Comparison of ENCODE assay signal across 1 cellular context in genomic region chr17:27530791-27531391, GRCh38.
TF ChIP-seq lines count a peak whose summit lies in the region.

No MANE protein-coding gene starts in this region.

TF ChIP-seq in WTC11, 78 proteins besides CTCF, POLR2A, EP300 and RAD21 (continued from another document):
- TF ChIP-seq STAT6 (CRISPR knock-in tag; conservative IDR thresholded peaks at IDR 0.05; ENCODE audit: low read depth), result no peak
- no peak for TF ChIP-seq OVOL2 (CRISPR knock-in tag; IDR thresholded peaks at IDR 0.05; ENCODE audit: borderline replicate concordance)
- no peak for TF ChIP-seq AR (CRISPR knock-in tag; IDR thresholded peaks at IDR 0.05)
- no peak for TF ChIP-seq SMAD3 (CRISPR knock-in tag; IDR thresholded peaks at IDR 0.05; ENCODE audit: borderline replicate concordance)
- no peak for TF ChIP-seq ATF1 (CRISPR knock-in tag; IDR thresholded peaks at IDR 0.05)
- no peak for TF ChIP-seq ZNF425 (CRISPR knock-in tag; conservative IDR thresholded peaks at IDR 0.05)
- TF ChIP-seq NFATC4 (CRISPR knock-in tag; IDR thresholded peaks at IDR 0.05), result no peak
- TF ChIP-seq EMX1 (CRISPR knock-in tag; IDR thresholded peaks at IDR 0.05), result no peak
- TF ChIP-seq FOXJ3 (CRISPR knock-in tag; IDR thresholded peaks at IDR 0.05; ENCODE audit: borderline replicate concordance), result no peak
- TF ChIP-seq CBFB (CRISPR knock-in tag; IDR thresholded peaks at IDR 0.05; ENCODE audit: low read depth), result no peak
TF ChIP-seq in WTC11: peak in this region for 0.
